Comparison of ENCODE assay signal across 1 cellular context in genomic region chr12:53976823-53977595, GRCh38.
TF ChIP-seq lines count a peak whose summit lies in the region.

No MANE protein-coding gene starts in this region.

TF ChIP-seq in HepG2, 621 proteins besides CTCF, POLR2A, EP300 and RAD21:
- TF ChIP-seq CBX2 (IDR thresholded peaks at IDR 0.05; ENCODE audit: low read depth, low read length) (0 out of 2 replicates have a peak, but pooled peaks have one; percentile 22), CBX2 (CRISPR knock-in tag; IDR thresholded peaks at IDR 0.05; ENCODE audit: low read depth) (no peak), ZNF180 (CRISPR knock-in tag; IDR thresholded peaks at IDR 0.05; ENCODE audit: borderline replicate concordance, low read depth) (no peak)
TF ChIP-seq in HepG2: peak in this region for 1.
